Comparison of ENCODE assay signal across 8 cellular contexts in the genomic region with DNA sequence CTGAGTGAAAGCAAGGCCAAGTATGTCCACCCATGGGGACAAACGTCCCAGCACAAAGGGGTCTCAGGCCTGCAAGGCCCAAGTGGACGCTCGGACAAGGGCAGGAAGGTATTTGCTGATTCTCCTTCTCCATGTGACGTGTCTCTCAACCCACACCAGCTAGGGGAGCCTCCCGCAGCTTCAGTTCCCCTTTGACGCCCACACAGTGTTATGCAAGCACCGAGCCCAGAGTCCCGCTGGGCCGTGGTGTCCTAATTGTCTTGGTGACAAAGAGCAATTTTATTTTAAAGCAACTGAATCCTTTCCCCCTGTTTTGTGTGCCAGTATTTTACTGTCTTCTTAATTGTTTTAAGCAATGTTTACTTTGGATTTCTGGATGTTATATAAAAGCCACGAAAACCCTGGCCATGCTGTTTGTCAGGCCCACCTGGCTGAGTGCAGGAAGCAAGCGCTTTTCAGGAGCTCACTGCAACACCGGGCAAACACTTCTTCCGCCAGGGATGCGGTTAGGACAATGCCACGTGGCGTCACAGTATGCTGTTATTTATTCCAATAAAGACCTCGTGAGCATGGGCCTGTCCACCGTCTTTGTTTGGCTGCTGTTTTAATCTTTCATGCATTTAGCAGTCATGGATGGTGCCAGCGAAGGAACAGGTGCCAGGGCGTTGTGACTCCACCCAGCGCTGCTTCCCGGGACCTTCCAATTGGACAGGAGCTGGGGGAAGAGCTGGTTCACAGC. TPM values are rescaled to one million over a fixed set of nuclear protein-coding genes. Genes with fewer than 3 reads are reported as not detected.
DNase-seq lines count a peak whose midpoint lies in the region; ATAC-seq and TF ChIP-seq lines count a peak whose summit lies in the region.

No MANE protein-coding gene starts in this region.

- no peaks in the 10 kb centered on the region for H3K27me3 ChIP-seq in right cardiac atrium (ENCODE audit: control insufficient read depth, insufficient read depth)
- no peaks in the 10 kb centered on the region for H3K27me3 ChIP-seq in tibial nerve
- no peaks in the 10 kb centered on the region for H3K27me3 ChIP-seq in PC-9 (ENCODE audit: insufficient read depth, low read depth)
- H3K27me3 ChIP-seq in vagina, result no peaks in the 10 kb centered on the region

- CTCF ChIA-PET in PC-9 (lab: Charles Lee), result no interaction called here

- TF ChIP-seq EP300 in tibial nerve (IDR thresholded peaks at IDR 0.05), result peak in 1 of 2 donors; percentile 41

- H3K4me3 ChIP-seq in right cardiac atrium (ENCODE audit: low read length) (no peak overlapping the region), tibial nerve (no peak overlapping the region), PC-9 (no peak overlapping the region), vagina (no peak overlapping the region)

- H3K4me1 ChIP-seq in right cardiac atrium (ENCODE audit: control insufficient read depth, insufficient read depth, low read length), result no peaks in the 10 kb centered on the region
- H3K4me1 ChIP-seq in tibial nerve, result no peaks in the 10 kb centered on the region
- no peaks in the 10 kb centered on the region for H3K4me1 ChIP-seq in PC-9 (replicated peaks; ENCODE audit: insufficient read depth)
- no peaks in the 10 kb centered on the region for H3K4me1 ChIP-seq in vagina

- H2AFZ ChIP-seq in PC-9, result no peak overlapping the region

- H3F3A ChIP-seq in PC-9 (ENCODE audit: insufficient read depth, low read depth), result no peaks in the 10 kb centered on the region

- TF ChIP-seq POLR2A in tibial nerve (IDR thresholded peaks at IDR 0.05) (no peak), vagina (IDR thresholded peaks at IDR 0.05) (no peak)

- H3K9me3 ChIP-seq in right cardiac atrium (ENCODE audit: control insufficient read depth, low read length) (no peaks in the 10 kb centered on the region), tibial nerve (no peaks in the 10 kb centered on the region), PC-9 (ENCODE audit: insufficient read depth, low read depth) (no peaks in the 10 kb centered on the region), vagina (no peaks in the 10 kb centered on the region)

- peak; percentile 70 for DNase-seq in DMS53 treated with DMSO at 0.1 percent for 48 hours (lab: John Stamatoyannopoulos, UW; ENCODE audit: unreplicated experiment)
- peak; percentile 85 for DNase-seq in NOMO-1 treated with dmso at 0.1 percent for 144 hours (lab: John Stamatoyannopoulos, UW; ENCODE audit: unreplicated experiment)
- peak; percentile 62 to 86 (median 84) for DNase-seq in right cardiac atrium
- peak; percentile 33 to 52 for DNase-seq in tibial nerve (ENCODE audit: low spot score in 2 of 2)
- DNase-seq in PC-9, result no peak
- DNase-seq in ecto neural progenitor cell (ENCODE audit: low spot score), result no peak
- DNase-seq in vagina (ENCODE audit: extremely low spot score in 2 of 2), result no peak

- H4K20me1 ChIP-seq in PC-9 (ENCODE audit: insufficient read depth), result no peaks in the 10 kb centered on the region

- ATAC-seq in HG02610 (IDR thresholded peaks at IDR 0.05; ENCODE audit: unreplicated experiment), result peak; percentile 59
- peak; percentile 64 to 68 for ATAC-seq in right cardiac atrium

- H3K36me3 ChIP-seq in tibial nerve, result peaks cover 0 to 7% (median 0%) of the 10 kb centered on the region in 3 donors
- H3K36me3 ChIP-seq in PC-9 (ENCODE audit: low read depth), result no peaks in the 10 kb centered on the region
- no peaks in the 10 kb centered on the region for H3K36me3 ChIP-seq in vagina

- WGBS in right cardiac atrium, result 73% methylated on average over 22 of the region's 22 CpGs
- WGBS in tibial nerve, 2 donors, result 60 to 64% methylated on average over 21 to 22 of the region's 22 CpGs

- TF ChIP-seq CTCF in tibial nerve (IDR thresholded peaks at IDR 0.05) (no peak), PC-9 (conservative IDR thresholded peaks at IDR 0.05) (no peak), vagina (IDR thresholded peaks at IDR 0.05) (no peak)

- no peaks in the 10 kb centered on the region for H3K79me2 ChIP-seq in PC-9 (ENCODE audit: low read depth)

- H3K27ac ChIP-seq in right cardiac atrium (ENCODE audit: low read length) (no peak overlapping the region), tibial nerve (peak overlapping the region in 3 of 4 donors; percentile 10 to 82 (median 62)), PC-9 (no peak overlapping the region), vagina (no peak overlapping the region)

- no TSS peak for BruUV-seq in PC-9 (replicated peaks; lab: Mats Ljungman, UMichigan)

- POLR2A ChIA-PET in PC-9 (lab: Charles Lee; ENCODE audit: unreplicated experiment), result no interaction called here

- H3K9me2 ChIP-seq in PC-9 (ENCODE audit: insufficient read depth), result no peaks in the 10 kb centered on the region

- intact Hi-C loops in right cardiac atrium (cut with DNase I), result no loop called here
- intact Hi-C loops in PC-9 (cut with micrococcal nuclease; ENCODE audit: unreplicated experiment), result no loop called here
- intact Hi-C loops in vagina (cut with DNase I), result no loop called here

- no peak overlapping the region for H3K4me2 ChIP-seq in PC-9

RNA-seq across cellular contexts. Expression of a gene that starts 8.2 kb away (rescaled TPM):
- 1 to 10 TPM; 3.1 to 6.4 (median 5.5) TPM for total RNA-seq in right cardiac atrium
- 4.3 TPM for polyA plus RNA-seq in right cardiac atrium
- total RNA-seq in tibial nerve, result 100 to 1,000 TPM in 1 of 4 donors, 10 to 100 TPM in 3; 18.8 to 140 (median 34.9) TPM
- total RNA-seq in PC-9 (2021), result 0.20 TPM in 1 of 2 replicates, not detected in the other
- 29.5 TPM for total RNA-seq in vagina

Comparison
In these comparisons a context has a peak if more than half of its experiments do, and no peak if none do; other contexts are left out.
1. DNase-seq: peak in DMS53 treated with DMSO at 0.1 percent for 48 hours (single experiment), NOMO-1 treated with dmso at 0.1 percent for 144 hours (single experiment), right cardiac atrium (3 of 3) and tibial nerve (2 of 2); none in PC-9 (0 of 2), ecto neural progenitor cell (single experiment) and vagina (0 of 2).
2. H3K27ac ChIP-seq: peak in tibial nerve (3 of 4); none in right cardiac atrium (single experiment), PC-9 (single experiment) and vagina (single experiment).